Comparison of ENCODE assay signal across 7 cellular contexts in genomic region chr10:87504667-87505365, GRCh38.
DNase-seq lines count a peak whose midpoint lies in the region; ATAC-seq and TF ChIP-seq lines count a peak whose summit lies in the region.

TSS of gene MINPP1 (plus strand) at chr10:87504893. CDS start at chr10:87504916, 23 bp downstream.

- DNase-seq in NCI-H1105 treated with DMSO at 0.1 percent for 48 hours (lab: John Stamatoyannopoulos, UW) (peak; percentile 62), T-helper 9 cell (peak; percentile 34), astrocyte of the cerebellum (ENCODE audit: low read depth) (peak; percentile 27), hepatic stellate cell (ENCODE audit: low spot score) (peak; percentile 89)

- H3K27me3 ChIP-seq in rectal smooth muscle tissue (ENCODE audit: control insufficient read depth, insufficient read depth, low read length): no peaks in the 10 kb centered on the region

- H3K4me3 ChIP-seq in astrocyte of the cerebellum (ENCODE audit: low read depth, low read length) (peak within 1 kb of the TSS; percentile 87), rectal smooth muscle tissue (ENCODE audit: low read length) (peak within 1 kb of the TSS; percentile 99)

- ATAC-seq in GM18498 (IDR thresholded peaks at IDR 0.05; ENCODE audit: unreplicated experiment): peak; percentile 86
- ATAC-seq in HG02678 (IDR thresholded peaks at IDR 0.05; ENCODE audit: unreplicated experiment): peak; percentile 91

- TF ChIP-seq CTCF in astrocyte of the cerebellum (IDR thresholded peaks at IDR 0.05; ENCODE audit: low read depth, low read length, missing control alignments): no peak

- in situ Hi-C loops in astrocyte of the cerebellum (cut with HindIII; ENCODE audit: low sequenced_read_pairs): no loop called here

- H3K27ac ChIP-seq in rectal smooth muscle tissue (ENCODE audit: low read depth, low read length): peak within 1 kb of the TSS; percentile 84

- H3K9ac ChIP-seq in rectal smooth muscle tissue (ENCODE audit: low read length): peak within 1 kb of the TSS; percentile 29

- peaks cover 13% of the 10 kb centered on the region for H3K4me1 ChIP-seq in rectal smooth muscle tissue (ENCODE audit: control insufficient read depth, insufficient read depth, low read length)

- peaks cover 4% of the 10 kb centered on the region for H3K36me3 ChIP-seq in rectal smooth muscle tissue (ENCODE audit: control insufficient read depth, insufficient read depth, low read length)

Comparison
In these comparisons a context has a peak if more than half of its experiments do, and no peak if none do; other contexts are left out.
1. Peak in every context shown above with its lines: DNase-seq, ATAC-seq, H3K4me3 ChIP-seq and H3K27ac ChIP-seq.
2. DNase-seq: peak in every context shown above with its lines; median percentile 89 in hepatic stellate cell; 62 in NCI-H1105 treated with DMSO at 0.1 percent for 48 hours; 34 in T-helper 9 cell; 27 in astrocyte of the cerebellum.